In genomic region chr1:170804879-170805278, GRCh38 we compare ENCODE assay signal across 21 cellular contexts.
"Had no signal": no experiment of that assay in that cellular context is flagged by ENCODE, and none has a peak within 500 bp of the region (broad histone marks: within the 10 kb centered on the region; RNA-seq: fewer than 3 reads in every experiment).

No MANE protein-coding gene starts in this region.

- FAIRE-seq: HTR-8/SVneo had no signal

- DNase-seq: Karpas-422, KG1, MG63, NCI-H1092 treated with DMSO at 0.1 percent for 48 hours, NCI-H1436, NCI-H187, NCI-H2029, NCI-H2081 treated with DMSO at 0.1 percent for 48 hours, NCI-H2171, NCI-H226, NCI-H446, NCI-H510A, NCI-H524 treated with DMSO at 0.1 percent for 48 hours, NCI-H69, NCI-H774, PC-3, SHP77 had no signal

- ATAC-seq: Panc1, PC-3 had no signal

- H3K27ac ChIP-seq: HL-60, RWPE1 had no signal

- H3K4me3 ChIP-seq: MG63 had no signal

- H3K9me3 ChIP-seq: MG63 had no signal

- H3K27me3 ChIP-seq: MG63 had no signal

- H3K36me3 ChIP-seq: MG63 had no signal
